ENCODE assay signal across 28 cellular contexts in genomic region chr7:101205901-101206664, GRCh38. TPM values are rescaled to one million over a fixed set of nuclear protein-coding genes. Genes with fewer than 3 reads are reported as not detected.
DNase-seq lines count a peak whose midpoint lies in the region; ATAC-seq, FAIRE-seq and TF ChIP-seq lines count a peak whose summit lies in the region.
"Had no signal": no experiment of that assay in that cellular context is flagged by ENCODE, and none has a peak within 500 bp of the region (broad histone marks: within the 10 kb centered on the region; RNA-seq: fewer than 3 reads in every experiment).

No MANE protein-coding gene starts in this region.

- H3K27me3 Mint-ChIP-seq in WTC11 (ENCODE audit: low read depth), result peaks cover 16% of the 10 kb centered on the region

- TF ChIP-seq EP300 in HepG2 (IDR thresholded peaks at IDR 0.05; ENCODE audit: low read depth in 2 of 2, low read length in 2 of 2), result no peak
- no peak for TF ChIP-seq EP300 in HepG2 (CRISPR knock-in tag; IDR thresholded peaks at IDR 0.05; ENCODE audit: borderline replicate concordance)

- H3K36me3 ChIP-seq in HepG2 (replicated peaks in 1 of 2; ENCODE audit: control insufficient read depth in 1 of 2, insufficient read depth in 2 of 2, low read length in 2 of 2) (peaks cover 11 to 19% of the 10 kb centered on the region in 2 experiments; a peak in 4 of 5 replicates), right lobe of liver (peaks cover 0 to 38% (median 11%) of the 10 kb centered on the region in 4 donors)
- H3K36me3 ChIP-seq: MG63 had no signal

- H3K27ac ChIP-seq in HepG2 (ENCODE audit: extremely low read length, insufficient read depth, low read length) (no peak overlapping the region), right lobe of liver (no peak overlapping the region)
- H3K27ac ChIP-seq: HL-60 had no signal

- H3K4me2 ChIP-seq in HepG2 (ENCODE audit: low read depth, low read length), result no peak overlapping the region

- no peak for ATAC-seq in HepG2
- ATAC-seq in right lobe of liver, result no peak
- no peak for ATAC-seq in WTC11
- ATAC-seq in HG02588 (IDR thresholded peaks at IDR 0.05; ENCODE audit: unreplicated experiment), result no peak

- H4K20me1 ChIP-seq in HepG2 (ENCODE audit: insufficient read depth, low read length), result no peaks in the 10 kb centered on the region

- WGBS in HepG2 (ENCODE audit: low lambda C conversion rate), result 97% methylated on average over 32 of the region's 32 CpGs
- WGBS in right lobe of liver (ENCODE audit: insufficient coverage, low coverage, low lambda C conversion rate, missing lambda C conversion rate), result 80% methylated on average over 21 of the region's 32 CpGs

- intact Hi-C loops in HepG2 (cut with micrococcal nuclease; ENCODE audit: unreplicated experiment) (no loop called here), right lobe of liver (cut with DNase I) (no loop called here)

- CTCF ChIA-PET in HepG2 (lab: Yijun Ruan, JAX; ENCODE audit: low intra/inter-chr PET ratio, low total read pairs) (no interaction called here), WTC11 (lab: Charles Lee) (interaction anchor here (0.7 to 2.0 kb wide), 5 partner anchors 10 to 84 kb away, joined by 3 to 9 read pairs (median 4); no protein-coding TSS in a partner anchor)

- H3K9me3 ChIP-seq in HepG2 (ENCODE audit: low read length) (no peaks in the 10 kb centered on the region), right lobe of liver (no peaks in the 10 kb centered on the region)
- H3K9me3 ChIP-seq: MG63 had no signal

- H3K4me1 Mint-ChIP-seq in WTC11, result peaks cover 13% of the 10 kb centered on the region

- H3K27ac Mint-ChIP-seq in WTC11, result peak overlapping the region; percentile 69
- H3K27ac Mint-ChIP-seq: CD8-positive, alpha-beta memory T cell; IgD-negative memory B cell had no signal

- no peak overlapping the region for H3K4me3 Mint-ChIP-seq in WTC11
- H3K4me3 Mint-ChIP-seq: CD8-positive, alpha-beta memory T cell; IgD-negative memory B cell had no signal

- TF ChIP-seq RAD21 in HepG2 (CRISPR knock-in tag; IDR thresholded peaks at IDR 0.05), result no peak

- POLR2A ChIA-PET in HepG2 (lab: Yijun Ruan, JAX) (interaction anchor here (0.6 to 11.6 kb wide), 4 partner anchors 9 to 93 kb away, joined by 3 to 202 read pairs (median 5); partner anchors contain the start of genes CLDN15, PLOD3 and ZNHIT1), WTC11 (lab: Charles Lee) (interaction anchor here (1.1 kb wide), 1 partner anchor 11 kb away, joined by 3 read pairs; the partner anchor contains the start of gene PLOD3)

- no peaks in the 10 kb centered on the region for H3K9me3 Mint-ChIP-seq in WTC11
- H3K9me3 Mint-ChIP-seq: CD8-positive, alpha-beta memory T cell; IgD-negative memory B cell had no signal

- no peak overlapping the region for H3K9ac ChIP-seq in HepG2 (ENCODE audit: insufficient read depth, low read depth, low read length)

- FAIRE-seq in HepG2 (lab: Jason Lieb, UNC) (no peak), GM12892 (lab: Jason Lieb, UNC) (no peak)
- FAIRE-seq: GM12891, GM18507, RCC 7860 had no signal

- in situ Hi-C loops in HepG2 (cut with HindIII; ENCODE audit: extremely low pct_ligation_motif_present, low pct_unique_long_range_greater_than_20kb), result no loop called here

- no peak for TF ChIP-seq CTCF in HepG2 (CRISPR knock-in tag; IDR thresholded peaks at IDR 0.05)
- no peak for TF ChIP-seq CTCF in right lobe of liver (IDR thresholded peaks at IDR 0.05)
- TF ChIP-seq CTCF in WTC11 (IDR thresholded peaks at IDR 0.05), result no peak

- BruUV-seq in HepG2 (replicated peaks; lab: Mats Ljungman, UMichigan), result TSS peak; percentile 11

- H3K4me3 ChIP-seq in HepG2 (replicated peaks in 1 of 3; ENCODE audit: insufficient read depth in 1 of 3, low read depth in 2 of 3, low read length in 3 of 3), result no peak overlapping the region
- no peak overlapping the region for H3K4me3 ChIP-seq in right lobe of liver
- H3K4me3 ChIP-seq: MG63 had no signal

- peaks cover 3% of the 10 kb centered on the region; the same call in 1 of the 2 replicates for H3K36me3 Mint-ChIP-seq in WTC11

- no peaks in the 10 kb centered on the region for H3K79me2 ChIP-seq in HepG2 (ENCODE audit: insufficient read depth, low read length)

- H3K4me1 ChIP-seq in HepG2 (ENCODE audit: insufficient read depth, low read length) (peaks cover 19% of the 10 kb centered on the region), right lobe of liver (peaks cover 0 to 11% (median 0%) of the 10 kb centered on the region in 4 donors)

- TF ChIP-seq POLR2A in HepG2 (IDR thresholded peaks at IDR 0.05; ENCODE audit: insufficient read depth in 1 of 2, low read depth in 2 of 2, low read length in 2 of 2) (no peak; a peak in 1 of 4 replicates), right lobe of liver (IDR thresholded peaks at IDR 0.05) (no peak), GM12892 (IDR thresholded peaks at IDR 0.05; ENCODE audit: low read depth, low read length) (no peak)

- no peaks in the 10 kb centered on the region for H3K27me3 ChIP-seq in HepG2 (ENCODE audit: control insufficient read depth in 1 of 2, insufficient read depth in 2 of 2, low read length in 2 of 2)
- no peaks in the 10 kb centered on the region for H3K27me3 ChIP-seq in right lobe of liver
- H3K27me3 ChIP-seq: MG63 had no signal

- H2AFZ ChIP-seq in HepG2 (ENCODE audit: low read length), result no peak overlapping the region

- no peak for DNase-seq in HepG2 (ENCODE audit: low spot score)
- no peak for DNase-seq in right lobe of liver
- no peak for DNase-seq in WTC11 (ENCODE audit: low spot score)
- peak; percentile 39 for DNase-seq in kidney tubule cell (ENCODE audit: low spot score)
- DNase-seq in GM12892 (ENCODE audit: insufficient read length), result no peak
- no peak for DNase-seq in GDM1 (lab: John Stamatoyannopoulos, UW)
- DNase-seq: C1 segment of cervical spinal cord; CD8-positive, alpha-beta memory T cell; DMS53; EL; Kasumi-1; MG63; NCI-H1048; NCI-H1436; NCI-H2029; NCI-H2171 treated with DMSO at 0.1 percent for 48 hours; NK-92 treated with Interleukin-12 subunit alpha and Interleukin-12 subunit beta, amount 100 ng/mL, for 24 hours; Right ventricle myocardium superior had no signal

RNA-seq across cellular contexts. Expression of gene MOGAT3, which starts 5.2 kb away (rescaled TPM):
- total RNA-seq in HepG2 (2016; rRNA removed; fragmentation: Illumina TruSeq; extraction: Trizol), result 5.5 and 22.5 TPM in 2 replicates
- 4.9 TPM in 2 replicates for total RNA-seq in HepG2 (2016; cell fraction: cytosol; rRNA removed; fragmentation: Illumina TruSeq; extraction: Trizol; ENCODE audit: low read depth)
- 5.7 and 22.7 TPM in 2 replicates for total RNA-seq in HepG2 (2016; cell fraction: insoluble cytoplasmic fraction; rRNA removed; fragmentation: Illumina TruSeq; extraction: Trizol)
- total RNA-seq in HepG2 (2016; cell fraction: membrane; rRNA removed; fragmentation: Illumina TruSeq; extraction: Trizol), result 4.8 and 5.0 TPM in 2 replicates
- 38.2 and 46.4 TPM in 2 replicates for total RNA-seq in HepG2 (2016; cell fraction: nucleus; rRNA removed; fragmentation: Illumina TruSeq; extraction: Trizol)
- 30.5 and 39.2 TPM in 2 replicates for polyA plus RNA-seq in HepG2 (2011; rRNA removed)
- polyA plus RNA-seq in HepG2 (2011; cell fraction: cytosol; rRNA removed), result 16.6 and 17.2 TPM in 2 replicates
- 82.9 and 84.5 TPM in 2 replicates for polyA plus RNA-seq in HepG2 (2011; cell fraction: nucleus; rRNA removed)
- polyA plus RNA-seq in HepG2 (2012), result 17.1 and 24.2 TPM in 2 replicates
- polyA plus RNA-seq in HepG2 (2016; cell fraction: cytosol; fragmentation: Illumina TruSeq; extraction: Trizol; ENCODE audit: low read depth), result 1.8 and 2.5 TPM in 2 replicates
- 5.6 and 6.9 TPM in 2 replicates for polyA plus RNA-seq in HepG2 (2016; cell fraction: insoluble cytoplasmic fraction; fragmentation: Illumina TruSeq; extraction: Trizol; ENCODE audit: low read depth)
- polyA plus RNA-seq in HepG2 (2016; cell fraction: membrane; fragmentation: Illumina TruSeq; extraction: Trizol; ENCODE audit: low read depth), result 2.9 and 3.0 TPM in 2 replicates
- 38.7 and 42.5 TPM in 2 replicates for polyA plus RNA-seq in HepG2 (2016; cell fraction: nucleus; fragmentation: Illumina TruSeq; extraction: Trizol; ENCODE audit: insufficient read depth, low read depth)
- 121 TPM in 1 of 2 replicates, not detected in the other for polyA minus RNA-seq in HepG2 (2011; rRNA and poly(A)+ RNA removed; ENCODE audit: low replicate concordance)
- polyA minus RNA-seq in HepG2 (2011; cell fraction: cytosol; rRNA and poly(A)+ RNA removed), result 14.9 and 15.6 TPM in 2 replicates
- 233 and 284 TPM in 2 replicates for polyA minus RNA-seq in HepG2 (2011; cell fraction: nucleus; rRNA and poly(A)+ RNA removed)
- 10 to 100 TPM in 5 of 6 experiments, 1 to 10 TPM in 1; 8.4 to 28.6 (median 15.7) TPM for total RNA-seq in right lobe of liver
- 0.81 to 0.92 TPM (median 0.82 TPM) in 3 replicates for total RNA-seq in WTC11 (2021)
- polyA plus RNA-seq in GM12892 (2012; ENCODE audit: missing spikeins), result not detected
- total RNA-seq: A673; CD8-positive, alpha-beta memory T cell; H4; NCI-H460; Right ventricle myocardium superior had no signal
- polyA plus RNA-seq: CD8-positive, alpha-beta memory T cell; IgD-negative memory B cell had no signal

RNA-seq across cellular contexts. Expression of gene PLOD3, which starts 11.3 kb away (rescaled TPM):
- total RNA-seq in HepG2 (2016; rRNA removed; fragmentation: Illumina TruSeq; extraction: Trizol), result 22.2 and 67.4 TPM in 2 replicates
- total RNA-seq in HepG2 (2016; cell fraction: cytosol; rRNA removed; fragmentation: Illumina TruSeq; extraction: Trizol; ENCODE audit: low read depth), result 23.9 and 25.4 TPM in 2 replicates
- total RNA-seq in HepG2 (2016; cell fraction: insoluble cytoplasmic fraction; rRNA removed; fragmentation: Illumina TruSeq; extraction: Trizol), result 20.2 and 72.6 TPM in 2 replicates
- 24.4 and 25.4 TPM in 2 replicates for total RNA-seq in HepG2 (2016; cell fraction: membrane; rRNA removed; fragmentation: Illumina TruSeq; extraction: Trizol)
- total RNA-seq in HepG2 (2016; cell fraction: nucleus; rRNA removed; fragmentation: Illumina TruSeq; extraction: Trizol), result 63.9 and 86.6 TPM in 2 replicates
- polyA plus RNA-seq in HepG2 (2011; rRNA removed), result 65.8 and 69.0 TPM in 2 replicates
- 46.3 and 69.3 TPM in 2 replicates for polyA plus RNA-seq in HepG2 (2011; cell fraction: cytosol; rRNA removed)
- polyA plus RNA-seq in HepG2 (2011; cell fraction: nucleus; rRNA removed), result 162 and 195 TPM in 2 replicates
- polyA plus RNA-seq in HepG2 (2012), result 53.0 and 94.8 TPM in 2 replicates
- 12.2 and 13.8 TPM in 2 replicates for polyA plus RNA-seq in HepG2 (2016; cell fraction: cytosol; fragmentation: Illumina TruSeq; extraction: Trizol; ENCODE audit: low read depth)
- polyA plus RNA-seq in HepG2 (2016; cell fraction: insoluble cytoplasmic fraction; fragmentation: Illumina TruSeq; extraction: Trizol; ENCODE audit: low read depth), result 27.9 and 38.5 TPM in 2 replicates
- 21.2 and 23.4 TPM in 2 replicates for polyA plus RNA-seq in HepG2 (2016; cell fraction: membrane; fragmentation: Illumina TruSeq; extraction: Trizol; ENCODE audit: low read depth)
- 217 and 227 TPM in 2 replicates for polyA plus RNA-seq in HepG2 (2016; cell fraction: nucleus; fragmentation: Illumina TruSeq; extraction: Trizol; ENCODE audit: insufficient read depth, low read depth)
- polyA minus RNA-seq in HepG2 (2011; rRNA and poly(A)+ RNA removed; ENCODE audit: low replicate concordance), result 44.4 and 96.8 TPM in 2 replicates
- polyA minus RNA-seq in HepG2 (2011; cell fraction: cytosol; rRNA and poly(A)+ RNA removed), result 55.0 and 69.8 TPM in 2 replicates
- polyA minus RNA-seq in HepG2 (2011; cell fraction: nucleus; rRNA and poly(A)+ RNA removed), result 37.7 and 50.2 TPM in 2 replicates
- 10 to 100 TPM; 41.7 to 57.5 (median 54.3) TPM for total RNA-seq in right lobe of liver
- total RNA-seq in WTC11 (2021), result 45.3 to 48.3 TPM (median 48.1 TPM) in 3 replicates
- 21.0 TPM for polyA plus RNA-seq in GM12892 (2012; ENCODE audit: missing spikeins)

RNA-seq across cellular contexts. Expression of gene ZNHIT1, which starts 11.9 kb away (rescaled TPM):
- total RNA-seq in HepG2 (2016; rRNA removed; fragmentation: Illumina TruSeq; extraction: Trizol) (64.5 and 66.5 TPM in 2 replicates), right lobe of liver (100 to 1,000 TPM in 4 of 6 experiments, 10 to 100 TPM in 2; 68.3 to 159 (median 111) TPM), WTC11 (2021) (61.9 to 63.9 TPM (median 62.8 TPM) in 3 replicates)
- total RNA-seq in HepG2 (2016; cell fraction: cytosol; rRNA removed; fragmentation: Illumina TruSeq; extraction: Trizol; ENCODE audit: low read depth), result 64.0 and 69.5 TPM in 2 replicates
- 68.4 and 76.1 TPM in 2 replicates for total RNA-seq in HepG2 (2016; cell fraction: insoluble cytoplasmic fraction; rRNA removed; fragmentation: Illumina TruSeq; extraction: Trizol)
- total RNA-seq in HepG2 (2016; cell fraction: membrane; rRNA removed; fragmentation: Illumina TruSeq; extraction: Trizol), result 53.8 and 60.2 TPM in 2 replicates
- 26.8 and 31.3 TPM in 2 replicates for total RNA-seq in HepG2 (2016; cell fraction: nucleus; rRNA removed; fragmentation: Illumina TruSeq; extraction: Trizol)
- polyA plus RNA-seq in HepG2 (2011; rRNA removed), result 32.5 and 36.8 TPM in 2 replicates
- polyA plus RNA-seq in HepG2 (2011; cell fraction: cytosol; rRNA removed), result 42.7 and 52.4 TPM in 2 replicates
- polyA plus RNA-seq in HepG2 (2011; cell fraction: nucleus; rRNA removed), result 23.5 and 25.9 TPM in 2 replicates
- polyA plus RNA-seq in HepG2 (2012), result 41.6 and 44.7 TPM in 2 replicates
- 71.9 and 73.7 TPM in 2 replicates for polyA plus RNA-seq in HepG2 (2016; cell fraction: cytosol; fragmentation: Illumina TruSeq; extraction: Trizol; ENCODE audit: low read depth)
- polyA plus RNA-seq in HepG2 (2016; cell fraction: insoluble cytoplasmic fraction; fragmentation: Illumina TruSeq; extraction: Trizol; ENCODE audit: low read depth), result 68.8 and 69.1 TPM in 2 replicates
- polyA plus RNA-seq in HepG2 (2016; cell fraction: membrane; fragmentation: Illumina TruSeq; extraction: Trizol; ENCODE audit: low read depth), result 47.5 and 51.9 TPM in 2 replicates
- polyA plus RNA-seq in HepG2 (2016; cell fraction: nucleus; fragmentation: Illumina TruSeq; extraction: Trizol; ENCODE audit: insufficient read depth, low read depth), result 57.2 and 62.8 TPM in 2 replicates
- 23.4 and 35.9 TPM in 2 replicates for polyA minus RNA-seq in HepG2 (2011; rRNA and poly(A)+ RNA removed; ENCODE audit: low replicate concordance)
- polyA minus RNA-seq in HepG2 (2011; cell fraction: cytosol; rRNA and poly(A)+ RNA removed), result 21.7 and 22.1 TPM in 2 replicates
- polyA minus RNA-seq in HepG2 (2011; cell fraction: nucleus; rRNA and poly(A)+ RNA removed), result 5.4 and 6.3 TPM in 2 replicates
- polyA plus RNA-seq in GM12892 (2012; ENCODE audit: missing spikeins), result 24.6 TPM

RNA-seq across cellular contexts. Expression of gene NAT16, which starts 26.0 kb away (rescaled TPM):
- total RNA-seq in HepG2 (2016; rRNA removed; fragmentation: Illumina TruSeq; extraction: Trizol) (not detected in 2 replicates), right lobe of liver (not detected), WTC11 (2021) (0.32 to 0.62 TPM (median 0.39 TPM) in 3 replicates)
- not detected in 2 replicates for total RNA-seq in HepG2 (2016; cell fraction: cytosol; rRNA removed; fragmentation: Illumina TruSeq; extraction: Trizol; ENCODE audit: low read depth)
- total RNA-seq in HepG2 (2016; cell fraction: insoluble cytoplasmic fraction; rRNA removed; fragmentation: Illumina TruSeq; extraction: Trizol), result not detected in 2 replicates
- not detected in 2 replicates for total RNA-seq in HepG2 (2016; cell fraction: membrane; rRNA removed; fragmentation: Illumina TruSeq; extraction: Trizol)
- not detected in 2 replicates for total RNA-seq in HepG2 (2016; cell fraction: nucleus; rRNA removed; fragmentation: Illumina TruSeq; extraction: Trizol)
- polyA plus RNA-seq in HepG2 (2011; rRNA removed), result 0.04 TPM in 1 of 2 replicates, not detected in the other
- polyA plus RNA-seq in HepG2 (2011; cell fraction: cytosol; rRNA removed), result 0.04 and 0.05 TPM in 2 replicates
- polyA plus RNA-seq in HepG2 (2011; cell fraction: nucleus; rRNA removed), result 0.24 and 0.34 TPM in 2 replicates
- polyA plus RNA-seq in HepG2 (2012), result 0.12 TPM in 1 of 2 replicates, not detected in the other
- not detected in 2 replicates for polyA plus RNA-seq in HepG2 (2016; cell fraction: cytosol; fragmentation: Illumina TruSeq; extraction: Trizol; ENCODE audit: low read depth)
- polyA plus RNA-seq in HepG2 (2016; cell fraction: insoluble cytoplasmic fraction; fragmentation: Illumina TruSeq; extraction: Trizol; ENCODE audit: low read depth), result not detected in 2 replicates
- polyA plus RNA-seq in HepG2 (2016; cell fraction: membrane; fragmentation: Illumina TruSeq; extraction: Trizol; ENCODE audit: low read depth), result not detected in 2 replicates
- not detected in 2 replicates for polyA plus RNA-seq in HepG2 (2016; cell fraction: nucleus; fragmentation: Illumina TruSeq; extraction: Trizol; ENCODE audit: insufficient read depth, low read depth)
- not detected in 2 replicates for polyA minus RNA-seq in HepG2 (2011; rRNA and poly(A)+ RNA removed; ENCODE audit: low replicate concordance)
- polyA minus RNA-seq in HepG2 (2011; cell fraction: cytosol; rRNA and poly(A)+ RNA removed), result not detected in 2 replicates
- polyA minus RNA-seq in HepG2 (2011; cell fraction: nucleus; rRNA and poly(A)+ RNA removed), result not detected in 2 replicates
- not detected for polyA plus RNA-seq in GM12892 (2012; ENCODE audit: missing spikeins)
- total RNA-seq: A673; CD8-positive, alpha-beta memory T cell; H4; HT1080; NCI-H460; Right ventricle myocardium superior had no signal
- polyA plus RNA-seq: CD8-positive, alpha-beta memory T cell; IgD-negative memory B cell had no signal

RNA-seq across cellular contexts. Expression of gene CLDN15, which starts 31.5 kb away (rescaled TPM):
- total RNA-seq in HepG2 (2016; rRNA removed; fragmentation: Illumina TruSeq; extraction: Trizol) (2.2 and 7.1 TPM in 2 replicates), right lobe of liver (10 to 100 TPM in 2 of 6 experiments, 1 to 10 TPM in 4; 5.9 to 10.8 (median 9.2) TPM), WTC11 (2021) (5.9 to 6.9 TPM (median 6.5 TPM) in 3 replicates)
- total RNA-seq in HepG2 (2016; cell fraction: cytosol; rRNA removed; fragmentation: Illumina TruSeq; extraction: Trizol; ENCODE audit: low read depth), result 1.6 and 1.9 TPM in 2 replicates
- 1.7 and 7.0 TPM in 2 replicates for total RNA-seq in HepG2 (2016; cell fraction: insoluble cytoplasmic fraction; rRNA removed; fragmentation: Illumina TruSeq; extraction: Trizol)
- 2.3 and 3.3 TPM in 2 replicates for total RNA-seq in HepG2 (2016; cell fraction: membrane; rRNA removed; fragmentation: Illumina TruSeq; extraction: Trizol)
- total RNA-seq in HepG2 (2016; cell fraction: nucleus; rRNA removed; fragmentation: Illumina TruSeq; extraction: Trizol), result 8.2 and 12.3 TPM in 2 replicates
- polyA plus RNA-seq in HepG2 (2011; rRNA removed), result 17.8 and 20.6 TPM in 2 replicates
- polyA plus RNA-seq in HepG2 (2011; cell fraction: cytosol; rRNA removed), result 5.9 and 8.1 TPM in 2 replicates
- 79.5 and 89.0 TPM in 2 replicates for polyA plus RNA-seq in HepG2 (2011; cell fraction: nucleus; rRNA removed)
- polyA plus RNA-seq in HepG2 (2012), result 7.2 and 11.3 TPM in 2 replicates
- 1.8 and 1.9 TPM in 2 replicates for polyA plus RNA-seq in HepG2 (2016; cell fraction: cytosol; fragmentation: Illumina TruSeq; extraction: Trizol; ENCODE audit: low read depth)
- polyA plus RNA-seq in HepG2 (2016; cell fraction: insoluble cytoplasmic fraction; fragmentation: Illumina TruSeq; extraction: Trizol; ENCODE audit: low read depth), result 2.5 and 3.3 TPM in 2 replicates
- polyA plus RNA-seq in HepG2 (2016; cell fraction: membrane; fragmentation: Illumina TruSeq; extraction: Trizol; ENCODE audit: low read depth), result 2.7 and 4.4 TPM in 2 replicates
- 36.5 and 40.0 TPM in 2 replicates for polyA plus RNA-seq in HepG2 (2016; cell fraction: nucleus; fragmentation: Illumina TruSeq; extraction: Trizol; ENCODE audit: insufficient read depth, low read depth)
- 15.5 and 16.2 TPM in 2 replicates for polyA minus RNA-seq in HepG2 (2011; rRNA and poly(A)+ RNA removed; ENCODE audit: low replicate concordance)
- polyA minus RNA-seq in HepG2 (2011; cell fraction: cytosol; rRNA and poly(A)+ RNA removed), result 2.0 and 3.3 TPM in 2 replicates
- 18.2 TPM in 2 replicates for polyA minus RNA-seq in HepG2 (2011; cell fraction: nucleus; rRNA and poly(A)+ RNA removed)
- polyA plus RNA-seq in GM12892 (2012; ENCODE audit: missing spikeins), result 4.5 TPM
